ENCODE assay signal across 8 cellular contexts in the genomic region with DNA sequence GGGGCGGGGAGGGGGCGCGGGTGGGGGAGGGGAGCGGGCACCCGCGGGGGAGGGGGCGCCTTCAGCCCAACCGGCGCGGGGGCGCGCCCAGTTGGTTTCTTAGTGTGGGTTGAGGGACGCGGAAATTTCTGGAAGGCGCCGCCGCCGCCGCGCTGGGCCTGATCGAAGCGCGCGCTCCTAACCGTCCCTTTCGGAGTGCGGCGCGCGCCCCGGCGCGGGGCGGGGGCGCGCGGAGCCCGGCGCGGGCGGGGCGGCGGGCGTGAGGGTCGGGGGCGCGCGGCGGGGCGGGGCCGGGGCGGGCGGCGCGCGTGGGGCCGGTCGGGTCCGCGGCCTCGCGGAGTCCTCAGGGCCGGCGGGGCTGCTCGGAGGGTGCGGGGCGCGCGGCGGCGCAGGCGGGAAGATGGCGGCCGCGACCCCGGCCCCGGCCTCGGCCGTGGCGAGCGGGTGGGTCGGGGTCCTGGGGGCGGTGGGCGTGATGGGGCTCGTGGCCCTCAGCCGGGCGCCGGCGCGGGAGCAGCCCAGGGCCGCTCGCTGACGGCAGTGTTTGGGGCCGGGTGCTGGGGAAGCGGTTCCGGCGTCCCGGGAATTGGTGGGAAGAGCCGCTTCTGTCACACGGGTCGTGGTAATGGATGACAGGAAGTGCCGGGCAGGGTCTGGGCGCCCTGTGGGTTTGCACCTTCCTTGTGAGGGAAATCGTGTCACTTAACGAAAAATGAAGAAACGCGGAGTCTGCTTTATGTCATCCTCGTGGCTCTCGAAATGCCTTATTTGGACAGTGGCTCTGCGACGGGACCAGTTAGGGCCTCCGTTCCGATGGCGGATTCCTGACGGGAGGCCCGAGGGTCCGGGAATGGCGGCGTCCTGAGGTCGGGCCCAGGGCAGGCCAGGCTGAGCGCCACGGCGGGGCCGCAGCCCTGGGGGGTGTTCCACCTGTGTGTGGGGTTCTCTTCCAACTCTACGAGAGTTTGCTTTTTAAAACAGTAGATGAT. TPM values are rescaled to one million over a fixed set of nuclear protein-coding genes. Genes with fewer than 3 reads are reported as not detected.
A peak's percentile ranks its signal among the peaks of the same experiment; 100 is the strongest.
DNase-seq lines count a peak whose midpoint lies in the region; ATAC-seq and TF ChIP-seq lines count a peak whose summit lies in the region.

No MANE protein-coding gene starts in this region.

- DNase-seq in AG10803 (ENCODE audit: low read depth), result peak; percentile 61
- DNase-seq in NCI-H446 treated with DMSO at 0.1 percent for 48 hours (lab: John Stamatoyannopoulos, UW), result peak; percentile 45
- peak; percentile 33 to 54 for DNase-seq in activated CD4-positive, alpha-beta T cell treated with anti-CD3 and anti-CD28 coated beads, Interleukin-2, amount 50 U/mL, for 24 hours (ENCODE audit: low read depth in 1 of 2, low spot score in 1 of 2)
- peak in 8 of 10 donors; percentile 32 to 71 (median 52) for DNase-seq in dorsolateral prefrontal cortex
- DNase-seq in lower lobe of right lung, result peak; percentile 78
- peak; percentile 60 to 67 (median 66) for DNase-seq in stimulated activated CD4-positive, alpha-beta T cell treated with anti-CD3 and anti-CD28 coated beads, TNF-alpha, amount 100 ng/mL, for 4 hours (ENCODE audit: low read depth in 3 of 3)

- peaks cover 26% of the 10 kb centered on the region for H3K4me1 ChIP-seq in lower lobe of right lung

- H3K27me3 ChIP-seq in dorsolateral prefrontal cortex (no peaks in the 10 kb centered on the region), lower lobe of right lung (ENCODE audit: low read depth) (no peaks in the 10 kb centered on the region)

- H3K9me3 ChIP-seq in lower lobe of right lung, result no peaks in the 10 kb centered on the region

- H3K27ac ChIP-seq in dorsolateral prefrontal cortex (peak overlapping the region; percentile 16 to 100 (median 95)), lower lobe of right lung (peak overlapping the region; percentile 96)

- intact Hi-C loops in dorsolateral prefrontal cortex (cut with DNase I) (loop anchor here in 1 of 2 donors (1.0 to 10.0 kb wide), 3 partner anchors 48 to 680 kb away; a partner anchor contains a TSS), lower lobe of right lung (cut with DNase I) (no loop called here)

- TF ChIP-seq CTCF in AG10803 (conservative IDR thresholded peaks at IDR 0.05; ENCODE audit: low read length) (no peak), dorsolateral prefrontal cortex (IDR thresholded peaks at IDR 0.05 in 54 of 56, conservative IDR thresholded peaks at IDR 0.05 in 2 of 56; ENCODE audit: low read depth in 1 of 56, partially characterized antibody in 56 of 56) (no peak), lower lobe of right lung (IDR thresholded peaks at IDR 0.05) (no peak)

- no peaks in the 10 kb centered on the region for H3K36me3 ChIP-seq in lower lobe of right lung

- H3K4me3 ChIP-seq in AG10803 (ENCODE audit: low read length) (peak overlapping the region; percentile 86), dorsolateral prefrontal cortex (peak overlapping the region; percentile 50 to 95 (median 80)), lower lobe of right lung (peak overlapping the region; percentile 66)

- ATAC-seq in GM18907 (IDR thresholded peaks at IDR 0.05; ENCODE audit: unreplicated experiment), result peak; percentile 28
- ATAC-seq in HG03108 (IDR thresholded peaks at IDR 0.05; ENCODE audit: unreplicated experiment), result peak; percentile 19
- peak; percentile 4 to 14 for ATAC-seq in lower lobe of right lung

RNA-seq across cellular contexts. Expression of a gene that starts 0.8 kb away (rescaled TPM):
- total RNA-seq in dorsolateral prefrontal cortex (10 to 100 TPM; 12.3 to 50.7 (median 23.5) TPM), lower lobe of right lung (17.5 TPM)

RNA-seq across cellular contexts. Expression of a gene that starts 49.7 kb away (rescaled TPM):
- total RNA-seq in dorsolateral prefrontal cortex (not detected), lower lobe of right lung (not detected)

Comparison
In these comparisons a context has a peak if more than half of its experiments do, and no peak if none do; other contexts are left out.
1. Peak in every context shown above with its lines: DNase-seq, ATAC-seq, H3K4me3 ChIP-seq and H3K27ac ChIP-seq.